Comparison of ENCODE assay signal across 13 cellular contexts in genomic region chr9:107631788-107632187, GRCh38.
"Had no signal": no experiment of that assay in that cellular context is flagged by ENCODE, and none has a peak within 500 bp of the region (broad histone marks: within the 10 kb centered on the region; RNA-seq: fewer than 3 reads in every experiment).

No MANE protein-coding gene starts in this region.

- H3K9me3 ChIP-seq: gastrocnemius medialis, thyroid gland had no signal

- H3K4me3 ChIP-seq: dorsolateral prefrontal cortex, gastrocnemius medialis, lung, thyroid gland had no signal

- H3K27me3 ChIP-seq: dorsolateral prefrontal cortex, gastrocnemius medialis, thyroid gland had no signal

- DNase-seq: activated CD4-positive, alpha-beta memory T cell treated with anti-CD3 and anti-CD28 coated beads, Interleukin-2, amount 10 ng/mL, durations not matched to agents 7 days and 5 days; activated CD4-positive, alpha-beta T cell treated with anti-CD3 and anti-CD28 coated beads for 1 hour; activated gamma-delta T cell treated with Interleukin-2 at 50 U/mL for 16 hours; activated naive CD8-positive, alpha-beta T cell treated with anti-CD3 and anti-CD28 coated beads for 36 hours; activated T-cell treated with anti-CD3 and anti-CD28 coated beads, Interleukin-2, amount 50 U/mL, for 72 hours; dorsolateral prefrontal cortex; gastrocnemius medialis; nephron progenitor cell; stimulated activated CD4-positive, alpha-beta T cell treated with anti-CD3 and anti-CD28 coated beads, Interleukin-15, amount 100 ng/mL, for 24 hours; stimulated activated CD4-positive, alpha-beta T cell treated with anti-CD3 and anti-CD28 coated beads, Interleukin-4, amount 100 ng/mL, for 4 hours; stimulated activated naive CD8-positive, alpha-beta T cell treated with anti-CD3 and anti-CD28 coated beads, Interleukin-15, amount 100 ng/mL, for 72 hours; thyroid gland had no signal

- H3K27ac ChIP-seq: dorsolateral prefrontal cortex, gastrocnemius medialis, thyroid gland had no signal

- H3K36me3 ChIP-seq: gastrocnemius medialis, thyroid gland had no signal
